In the genomic region with DNA sequence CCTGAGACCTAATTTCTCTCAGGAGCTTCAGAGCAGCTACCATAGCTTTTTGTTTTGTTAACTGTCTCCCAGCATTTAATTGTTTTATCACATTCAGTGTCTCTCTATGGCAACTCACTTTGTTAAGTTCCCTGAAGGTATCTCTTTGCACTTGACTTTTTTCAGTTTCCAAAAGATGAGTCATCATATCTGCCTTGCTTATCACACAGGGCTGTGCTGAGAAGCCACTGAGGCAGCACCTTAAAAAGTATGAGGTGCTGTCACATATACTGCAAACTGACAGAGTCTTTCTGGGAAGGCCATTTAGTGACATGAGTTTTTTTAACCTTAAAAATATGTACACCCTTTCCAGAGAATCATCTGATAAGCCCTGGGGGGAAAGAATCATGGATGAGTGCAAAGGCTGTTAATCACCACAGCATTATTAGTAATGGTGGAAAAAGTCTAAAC, we compare ENCODE assay signal across 24 cellular contexts. TPM values are rescaled to one million over a fixed set of nuclear protein-coding genes. Genes with fewer than 3 reads are reported as not detected.
A peak's percentile ranks its signal among the peaks of the same experiment; 100 is the strongest.
DNase-seq lines count a peak whose midpoint lies in the region; ATAC-seq, FAIRE-seq and TF ChIP-seq lines count a peak whose summit lies in the region.
"Had no signal": no experiment of that assay in that cellular context is flagged by ENCODE, and none has a peak within 500 bp of the region (broad histone marks: within the 10 kb centered on the region; RNA-seq: fewer than 3 reads in every experiment).

No MANE protein-coding gene starts in this region.

- H3K36me3 ChIP-seq in right atrium auricular region (no peaks in the 10 kb centered on the region), MM.1S (replicated peaks; ENCODE audit: insufficient read depth, low read length) (no peaks in the 10 kb centered on the region)
- H3K36me3 ChIP-seq: ascending aorta, spleen, thyroid gland had no signal

- H3K27me3 Mint-ChIP-seq in HFFc6 (ENCODE audit: insufficient read depth): no peaks in the 10 kb centered on the region; the same call in 1 of the 2 replicates
- H3K27me3 Mint-ChIP-seq: CD4-positive, CD25-positive, alpha-beta regulatory T cell had no signal

- H3K27ac Mint-ChIP-seq in HFFc6: no peak overlapping the region; the same call in 1 of the 2 replicates
- H3K27ac Mint-ChIP-seq: activated naive CD4-positive, alpha-beta T cell treated with anti-CD3 and anti-CD28 coated beads, Interleukin-2, amount 50 U/mL, for 24 hours; CD4-positive, CD25-positive, alpha-beta regulatory T cell had no signal

- no peaks in the 10 kb centered on the region for H3K9me2 ChIP-seq in MM.1S (replicated peaks; ENCODE audit: insufficient read depth, low read length)

- H3K4me1 ChIP-seq in right atrium auricular region (peaks cover 0 to 24% of the 10 kb centered on the region in 2 donors), MM.1S (ENCODE audit: low read length) (no peaks in the 10 kb centered on the region)
- H3K4me1 ChIP-seq: spleen had no signal

- H3K4me1 Mint-ChIP-seq in HFFc6 (ENCODE audit: low read depth): peaks cover 53% of the 10 kb centered on the region
- H3K4me1 Mint-ChIP-seq: activated naive CD4-positive, alpha-beta T cell treated with anti-CD3 and anti-CD28 coated beads, Interleukin-2, amount 50 U/mL, for 24 hours; CD4-positive, CD25-positive, alpha-beta regulatory T cell had no signal

- H3K9me3 Mint-ChIP-seq in HFFc6: peaks cover 6% of the 10 kb centered on the region
- H3K9me3 Mint-ChIP-seq: activated naive CD4-positive, alpha-beta T cell treated with anti-CD3 and anti-CD28 coated beads, Interleukin-2, amount 50 U/mL, for 24 hours had no signal

- no peaks in the 10 kb centered on the region for H3K79me2 ChIP-seq in MM.1S (ENCODE audit: low read length)

- H3K4me3 ChIP-seq in right atrium auricular region (no peak overlapping the region), MM.1S (ENCODE audit: low read length) (no peak overlapping the region)
- H3K4me3 ChIP-seq: ascending aorta, psoas muscle, spleen, thyroid gland had no signal

- no peak overlapping the region for H3K9ac ChIP-seq in MM.1S (ENCODE audit: low read length)

- H3K4me3 Mint-ChIP-seq in HFFc6: no peak overlapping the region
- H3K4me3 Mint-ChIP-seq: activated naive CD4-positive, alpha-beta T cell treated with anti-CD3 and anti-CD28 coated beads, Interleukin-2, amount 50 U/mL, for 24 hours; CD4-positive, CD25-positive, alpha-beta regulatory T cell had no signal

- no peaks in the 10 kb centered on the region for H3F3A ChIP-seq in MM.1S (ENCODE audit: insufficient read depth, low read length)

- H2AFZ ChIP-seq in MM.1S (ENCODE audit: low read length): no peak overlapping the region

- TF ChIP-seq CTCF in HFFc6 (IDR thresholded peaks at IDR 0.05) (no peak), right atrium auricular region (IDR thresholded peaks at IDR 0.05) (no peak), MM.1S (IDR thresholded peaks at IDR 0.05; ENCODE audit: low read length) (no peak)

- H3K27ac ChIP-seq in right atrium auricular region (peak overlapping the region; percentile 71 to 82), MM.1S (ENCODE audit: low read length) (no peak overlapping the region)
- H3K27ac ChIP-seq: spleen, thyroid gland had no signal

- FAIRE-seq in urothelium cell line (lab: Jason Lieb, UNC): no peak

- H3K9me3 ChIP-seq in right atrium auricular region (peaks cover 0 to 10% of the 10 kb centered on the region in 2 donors), MM.1S (replicated peaks; ENCODE audit: insufficient read depth, low read length) (no peaks in the 10 kb centered on the region)
- H3K9me3 ChIP-seq: ascending aorta, psoas muscle, thyroid gland had no signal

- no peaks in the 10 kb centered on the region for H3K27me3 ChIP-seq in right atrium auricular region
- H3K27me3 ChIP-seq in MM.1S (replicated peaks; ENCODE audit: insufficient read depth, low read length): no peaks in the 10 kb centered on the region
- H3K27me3 ChIP-seq: ascending aorta, spleen, thyroid gland had no signal

- DNase-seq in EH (ENCODE audit: low read depth): peak; percentile 64
- DNase-seq in HFFc6: peak; percentile 40
- peak; percentile 32 for DNase-seq in amniotic epithelial cell (ENCODE audit: low read depth)
- DNase-seq in right atrium auricular region (ENCODE audit: low spot score): no peak
- DNase-seq in urothelium cell line (ENCODE audit: low spot score): no peak
- no peak for DNase-seq in MM.1S
- no peak for DNase-seq in AG08395 (ENCODE audit: low spot score)
- DNase-seq: activated CD4-positive, alpha-beta T cell treated with anti-CD3 and anti-CD28 coated beads for 4 hours; activated T-cell treated with anti-CD3 and anti-CD28 coated beads, Interleukin-2, amount 50 U/mL, for 48 hours; CD4-positive, CD25-positive, alpha-beta regulatory T cell; cerebellar nuclear complex; GDM1; hypothalamus; islet precursor cell; NCI-H2029 treated with DMSO at 0.1 percent for 48 hours; NCI-H526; psoas muscle; spleen; stimulated activated CD4-positive, alpha-beta T cell treated with anti-CD3 and anti-CD28 coated beads, Interleukin-4, amount 100 ng/mL, for 1 hour; stimulated activated naive CD4-positive, alpha-beta T cell treated with Interleukin-2 at 50 U/mL for 16 hours had no signal

- no peaks in the 10 kb centered on the region for H4K20me1 ChIP-seq in MM.1S (ENCODE audit: insufficient read depth, low read length)

- ATAC-seq in GM21619 (IDR thresholded peaks at IDR 0.05; ENCODE audit: unreplicated experiment): no peak

- H3K4me2 ChIP-seq in MM.1S (ENCODE audit: low read depth, low read length): no peak overlapping the region

- H3K36me3 Mint-ChIP-seq in HFFc6 (ENCODE audit: low read depth): peaks cover 5% of the 10 kb centered on the region
- H3K36me3 Mint-ChIP-seq: CD4-positive, CD25-positive, alpha-beta regulatory T cell had no signal

RNA-seq across cellular contexts. Expression of gene PPP1R3C, which starts 56.8 kb away (rescaled TPM):
- total RNA-seq in HFFc6 (2021; fragmentation: NEBNext Ultra II Directional; extraction: Animal tissue kit (Norgen Biotek cat#: 25700)): 10 to 100 TPM; 33.7 to 66.0 (median 39.9) TPM
- total RNA-seq in right atrium auricular region: 100 to 1,000 TPM in 1 of 2 donors, 10 to 100 TPM in 1; 58.0 to 250 TPM
- total RNA-seq: CD4-positive, CD25-positive, alpha-beta regulatory T cell had no signal

Comparison
In these comparisons a context has a peak if more than half of its experiments do, and no peak if none do; other contexts are left out.
1. DNase-seq: peak in EH (single experiment), HFFc6 (single experiment) and amniotic epithelial cell (single experiment); none in right atrium auricular region (single experiment), urothelium cell line (single experiment), MM.1S (single experiment) and AG08395 (single experiment).